In the genomic region with DNA sequence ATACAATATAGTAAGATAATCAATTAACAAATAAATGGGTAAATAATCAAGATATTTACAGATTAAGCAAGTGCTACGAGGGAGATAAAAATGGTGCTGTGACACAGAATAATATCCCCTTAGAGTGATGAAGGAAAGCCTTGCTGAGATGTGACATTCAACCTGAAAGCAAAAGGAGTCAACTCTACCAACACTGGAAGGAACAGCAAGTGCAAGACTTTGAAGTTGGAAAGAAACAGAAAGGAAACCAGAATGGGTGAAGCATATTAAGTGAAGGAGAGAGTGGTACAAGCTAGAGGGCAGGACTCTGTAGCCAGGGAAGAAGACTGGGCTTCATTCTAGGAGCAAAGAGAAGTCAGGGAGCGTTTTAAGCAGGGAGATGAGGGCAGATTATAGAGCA, we compare ENCODE assay signal across 18 cellular contexts.
"Had no signal": no experiment of that assay in that cellular context is flagged by ENCODE, and none has a peak within 500 bp of the region (broad histone marks: within the 10 kb centered on the region; RNA-seq: fewer than 3 reads in every experiment).

No MANE protein-coding gene starts in this region.

- H3K4me3 Mint-ChIP-seq: activated CD4-positive, alpha-beta memory T cell treated with anti-CD3 and anti-CD28 coated beads for 36 hours; activated naive CD8-positive, alpha-beta T cell; activated T-cell treated with anti-CD3 and anti-CD28 coated beads, Interleukin-2, amount 50 U/mL, for 24 hours; effector memory CD8-positive, alpha-beta T cell; T-cell; type B pancreatic cell had no signal

- H3K4me1 ChIP-seq: body of pancreas, parathyroid adenoma, testis had no signal

- H3K79me2 ChIP-seq: parathyroid adenoma had no signal

- H3K27me3 Mint-ChIP-seq: activated CD4-positive, alpha-beta memory T cell treated with anti-CD3 and anti-CD28 coated beads for 36 hours; activated naive CD8-positive, alpha-beta T cell; activated T-cell treated with anti-CD3 and anti-CD28 coated beads, Interleukin-2, amount 50 U/mL, for 24 hours; effector memory CD8-positive, alpha-beta T cell; naive thymus-derived CD4-positive, alpha-beta T cell; T-cell had no signal

- H3K4me3 ChIP-seq: body of pancreas, right lobe of liver, testis had no signal

- FAIRE-seq: small intestine had no signal

- H3K9ac ChIP-seq: parathyroid adenoma had no signal

- DNase-seq: activated CD4-positive, alpha-beta memory T cell treated with anti-CD3 and anti-CD28 coated beads for 36 hours; activated effector memory CD4-positive, alpha-beta T cell treated with Interleukin-2 at 50 U/mL for 16 hours; activated T-cell treated with anti-CD3 and anti-CD28 coated beads, Interleukin-2, amount 50 U/mL, for 24 hours; body of pancreas; dermis blood vessel endothelial cell; effector memory CD8-positive, alpha-beta T cell; mesendoderm; naive thymus-derived CD4-positive, alpha-beta T cell; right lobe of liver; stimulated activated CD4-positive, alpha-beta T cell treated with anti-CD3 and anti-CD28 coated beads, Interleukin-15, amount 100 ng/mL, for 24 hours; stimulated activated CD4-positive, alpha-beta T cell treated with anti-CD3 and anti-CD28 coated beads, Interleukin-4, amount 100 ng/mL, for 1 hour; T-cell; testis had no signal

- H3K9me3 Mint-ChIP-seq: activated CD4-positive, alpha-beta memory T cell treated with anti-CD3 and anti-CD28 coated beads for 36 hours; activated T-cell treated with anti-CD3 and anti-CD28 coated beads, Interleukin-2, amount 50 U/mL, for 24 hours; effector memory CD8-positive, alpha-beta T cell; naive thymus-derived CD4-positive, alpha-beta T cell; T-cell; type B pancreatic cell had no signal

- H3K9me3 ChIP-seq: body of pancreas, neutrophil, right lobe of liver, testis had no signal

- H2AFZ ChIP-seq: parathyroid adenoma had no signal

- H3K36me3 Mint-ChIP-seq: activated CD4-positive, alpha-beta memory T cell treated with anti-CD3 and anti-CD28 coated beads for 36 hours; activated naive CD8-positive, alpha-beta T cell; naive thymus-derived CD4-positive, alpha-beta T cell; T-cell; type B pancreatic cell had no signal

- H3K36me3 ChIP-seq: neutrophil, right lobe of liver had no signal

- H3K27ac ChIP-seq: body of pancreas, neutrophil, parathyroid adenoma, right lobe of liver, testis had no signal

- ATAC-seq: body of pancreas; effector memory CD8-positive, alpha-beta T cell; naive thymus-derived CD4-positive, alpha-beta T cell; T-cell had no signal

- H3K27me3 ChIP-seq: body of pancreas, neutrophil, right lobe of liver, testis had no signal

- H3K27ac Mint-ChIP-seq: activated CD4-positive, alpha-beta memory T cell treated with anti-CD3 and anti-CD28 coated beads for 36 hours; activated naive CD8-positive, alpha-beta T cell; activated T-cell treated with anti-CD3 and anti-CD28 coated beads, Interleukin-2, amount 50 U/mL, for 24 hours; effector memory CD8-positive, alpha-beta T cell; T-cell; type B pancreatic cell had no signal
